8 cellular contexts compared by ENCODE assay signal in the genomic region with DNA sequence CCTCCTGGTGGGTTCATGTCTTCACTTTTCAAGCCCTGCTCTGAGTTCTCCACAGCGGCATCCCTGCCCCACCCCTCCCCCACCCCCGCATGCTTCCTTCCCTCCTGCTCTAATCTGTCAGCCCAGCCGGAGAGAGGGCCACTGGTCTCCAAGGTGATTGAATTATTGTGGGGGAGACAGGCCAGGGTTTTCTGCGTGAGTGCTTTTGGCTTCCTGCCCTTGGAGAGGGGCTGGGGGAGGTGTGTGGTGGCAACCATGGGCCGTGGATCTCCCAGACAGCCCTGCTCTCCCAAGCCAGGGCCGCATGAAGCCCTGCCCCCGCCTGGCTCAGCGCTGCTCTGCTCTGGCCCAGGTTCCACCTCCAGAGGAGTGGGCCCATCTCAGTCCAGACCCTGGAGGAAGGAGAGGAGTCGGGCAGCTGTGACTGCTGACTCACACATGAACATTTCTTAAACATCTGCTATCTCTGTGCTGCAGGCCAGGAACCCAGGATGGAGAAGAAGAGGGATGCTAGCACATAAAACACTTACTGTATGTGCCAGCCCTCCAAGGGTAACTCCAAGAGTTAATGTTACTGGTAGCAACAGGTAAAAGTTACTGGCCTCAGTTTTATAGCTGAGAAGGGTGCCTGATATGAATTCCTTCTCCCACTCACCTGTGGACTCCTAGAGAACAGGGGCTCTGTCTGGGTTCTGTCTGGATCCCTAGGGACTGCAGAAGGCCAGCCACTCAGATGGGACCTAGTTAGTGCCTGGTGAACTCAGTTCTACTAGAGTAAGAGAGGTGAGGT.
DNase-seq lines count a peak whose midpoint lies in the region; ATAC-seq, FAIRE-seq and TF ChIP-seq lines count a peak whose summit lies in the region.

No MANE protein-coding gene starts in this region.

- TF ChIP-seq CTCF in AG09319 (IDR thresholded peaks at IDR 0.05; ENCODE audit: low read depth, low read length) (peak; percentile 2), K562 (IDR thresholded peaks at IDR 0.05 in 2 of 3, conservative IDR thresholded peaks at IDR 0.05 in 1 of 3; ENCODE audit: insufficient read depth in 2 of 3, low read depth in 1 of 3, low read length in 3 of 3) (peak; percentile 17 to 38 (median 37); a peak in 4 of 6 replicates), lower lobe of right lung (IDR thresholded peaks at IDR 0.05) (no peak)

- no peaks in the 10 kb centered on the region for H4K20me1 ChIP-seq in K562 (replicated peaks; ENCODE audit: control insufficient read depth, insufficient read depth, low read length)

- peaks cover 84 to 94% of the 10 kb centered on the region in 2 experiments for H3K4me1 ChIP-seq in K562 (replicated peaks in 1 of 2; ENCODE audit: control insufficient read depth in 2 of 2, insufficient read depth in 2 of 2, low read length in 2 of 2)
- H3K4me1 ChIP-seq in lower lobe of right lung = peaks cover 90% of the 10 kb centered on the region

- ATAC-seq in K562 = peak; percentile 89
- no peak for ATAC-seq in lower lobe of right lung
- no peak for ATAC-seq in HG02870 (IDR thresholded peaks at IDR 0.05; ENCODE audit: unreplicated experiment)

- no TSS peak for BruUV-seq in K562 (replicated peaks; lab: Mats Ljungman, UMichigan)

- peak overlapping the region; percentile 74 to 87 for H3K9ac ChIP-seq in K562 (ENCODE audit: insufficient read depth in 1 of 2, low read depth in 2 of 2, low read length in 2 of 2)

- peak; percentile 51 to 61 for TF ChIP-seq RAD21 in K562 (CRISPR knock-in tag; conservative IDR thresholded peaks at IDR 0.05 in 1 of 2, IDR thresholded peaks at IDR 0.05 in 1 of 2)

- POLR2A ChIA-PET in K562 (lab: Yijun Ruan, JAX) = interaction anchor here (0.6 to 1.9 kb wide), 7 partner anchors 8 to 151 kb away, joined by 3 to 6 read pairs (median 3); no protein-coding TSS in a partner anchor

- H3K27ac ChIP-seq in K562 (ENCODE audit: extremely low read depth, low read depth, low read length) = peak overlapping the region; percentile 94
- peak overlapping the region; percentile 66 for H3K27ac ChIP-seq in lower lobe of right lung

- no peak overlapping the region for H3K4me3 ChIP-seq in Jurkat, Clone E6-1 (ENCODE audit: low read length)
- H3K4me3 ChIP-seq in K562 = peak overlapping the region; percentile 8; the same call in 1 of the 2 replicates
- no peak overlapping the region for H3K4me3 ChIP-seq in lower lobe of right lung

- no peak; the same call in 1 of the 2 replicates for TF ChIP-seq POLR2A in K562 (conservative IDR thresholded peaks at IDR 0.05)

- peak; percentile 68 for DNase-seq in AG09319 (ENCODE audit: extremely low read depth, low read depth)
- DNase-seq in Jurkat, Clone E6-1 (ENCODE audit: low read depth, low spot score) = peak; percentile 49
- peak; percentile 93 to 99 (median 96) for DNase-seq in K562 (ENCODE audit: extremely low read depth in 1 of 4, low spot score in 3 of 4)
- no peak for DNase-seq in lower lobe of right lung
- no peak for DNase-seq in NCI-H526 (lab: John Stamatoyannopoulos, UW)
- no peak for DNase-seq in NCI-H2029 treated with DMSO at 0.1 percent for 48 hours (lab: John Stamatoyannopoulos, UW)
- no peak for DNase-seq in NCI-H2029 (lab: John Stamatoyannopoulos, UW)

- H3K4me2 ChIP-seq in K562 (ENCODE audit: insufficient read depth, low read length) = peak overlapping the region; percentile 85

- H3K36me3 ChIP-seq in K562 (ENCODE audit: control insufficient read depth, insufficient read depth, low read length) = peaks cover 31% of the 10 kb centered on the region
- peaks cover 21% of the 10 kb centered on the region for H3K36me3 ChIP-seq in lower lobe of right lung

- no peaks in the 10 kb centered on the region for H3K9me1 ChIP-seq in K562 (ENCODE audit: control insufficient read depth, insufficient read depth, low read length)

- WGBS in K562 (ENCODE audit: insufficient coverage, low coverage, missing lambda C conversion rate) = 1% methylated on average over 7 of the region's 9 CpGs

- in situ Hi-C loops in K562 (cut with MboI) = loop anchor here (25.0 kb wide), 2 partner anchors 92 to 1142 kb away; a partner anchor contains a TSS

- H2AFZ ChIP-seq in K562 (ENCODE audit: low read depth, low read length) = peak overlapping the region; percentile 52

- TF ChIP-seq EP300 in K562 (IDR thresholded peaks at IDR 0.05; ENCODE audit: low read length) = peak; percentile 89

- no peaks in the 10 kb centered on the region for H3K9me3 ChIP-seq in K562 (replicated peaks; ENCODE audit: control insufficient read depth, insufficient read depth, low read depth, low read length)
- H3K9me3 ChIP-seq in lower lobe of right lung = no peaks in the 10 kb centered on the region

- CTCF ChIA-PET in K562 (lab: Yijun Ruan, JAX; ENCODE audit: low intra/inter-chr PET ratio) = interaction anchor here (0.6 kb wide), 1 partner anchor 16 kb away, joined by 4 read pairs; no protein-coding TSS in a partner anchor

- peaks cover 24% of the 10 kb centered on the region; the same call in 2 of the 3 replicates for H3K79me2 ChIP-seq in K562 (ENCODE audit: control insufficient read depth, insufficient read depth, low read length)

- peak; percentile 98 for FAIRE-seq in K562 (lab: Jason Lieb, UNC)

- intact Hi-C loops in K562 (cut with micrococcal nuclease) (loop anchor here (1.0 to 2.0 kb wide), 4 partner anchors 29 to 109 kb away; no protein-coding TSS in a partner anchor), lower lobe of right lung (cut with DNase I) (no loop called here)

- no peaks in the 10 kb centered on the region for H3K27me3 ChIP-seq in K562 (ENCODE audit: control insufficient read depth in 2 of 2, insufficient read depth in 2 of 2, low read length in 2 of 2)
- no peaks in the 10 kb centered on the region for H3K27me3 ChIP-seq in lower lobe of right lung (ENCODE audit: low read depth)

TF ChIP-seq in K562, 482 proteins besides CTCF, POLR2A, EP300 and RAD21 (continues in another document):
- TF ChIP-seq ZEB2 (IDR thresholded peaks at IDR 0.05) = peak; percentile 86
- TF ChIP-seq KLF1 (tag; IDR thresholded peaks at IDR 0.05) = no peak
- TF ChIP-seq GABPB1 (CRISPR knock-in tag; IDR thresholded peaks at IDR 0.05) = peak; percentile 52; the same call in 1 of the 2 replicates
- TF ChIP-seq, protein P1, sequence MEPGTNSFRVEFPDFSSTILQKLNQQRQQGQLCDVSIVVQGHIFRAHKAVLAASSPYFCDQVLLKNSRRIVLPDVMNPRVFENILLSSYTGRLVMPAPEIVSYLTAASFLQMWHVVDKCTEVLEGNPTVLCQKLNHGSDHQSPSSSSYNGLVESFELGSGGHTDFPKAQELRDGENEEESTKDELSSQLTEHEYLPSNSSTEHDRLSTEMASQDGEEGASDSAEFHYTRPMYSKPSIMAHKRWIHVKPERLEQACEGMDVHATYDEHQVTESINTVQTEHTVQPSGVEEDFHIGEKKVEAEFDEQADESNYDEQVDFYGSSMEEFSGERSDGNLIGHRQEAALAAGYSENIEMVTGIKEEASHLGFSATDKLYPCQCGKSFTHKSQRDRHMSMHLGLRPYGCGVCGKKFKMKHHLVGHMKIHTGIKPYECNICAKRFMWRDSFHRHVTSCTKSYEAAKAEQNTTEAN (CRISPR knock-in tag; IDR thresholded peaks at IDR 0.05) = no peak
- TF ChIP-seq, protein P2, sequence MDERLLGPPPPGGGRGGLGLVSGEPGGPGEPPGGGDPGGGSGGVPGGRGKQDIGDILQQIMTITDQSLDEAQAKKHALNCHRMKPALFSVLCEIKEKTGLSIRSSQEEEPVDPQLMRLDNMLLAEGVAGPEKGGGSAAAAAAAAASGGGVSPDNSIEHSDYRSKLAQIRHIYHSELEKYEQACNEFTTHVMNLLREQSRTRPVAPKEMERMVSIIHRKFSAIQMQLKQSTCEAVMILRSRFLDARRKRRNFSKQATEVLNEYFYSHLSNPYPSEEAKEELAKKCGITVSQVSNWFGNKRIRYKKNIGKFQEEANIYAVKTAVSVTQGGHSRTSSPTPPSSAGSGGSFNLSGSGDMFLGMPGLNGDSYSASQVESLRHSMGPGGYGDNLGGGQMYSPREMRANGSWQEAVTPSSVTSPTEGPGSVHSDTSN (CRISPR knock-in tag; IDR thresholded peaks at IDR 0.05; ENCODE audit: low read depth) = no peak
- TF ChIP-seq, protein P2 (tag; conservative IDR thresholded peaks at IDR 0.05; ENCODE audit: low read depth) = peak; percentile 90
- TF ChIP-seq ZNF175 (CRISPR knock-in tag; IDR thresholded peaks at IDR 0.05; ENCODE audit: low read depth) = peak; percentile 75; the same call in 1 of the 2 replicates
- TF ChIP-seq TBL1XR1 (IDR thresholded peaks at IDR 0.05; ENCODE audit: low read length in 2 of 2) = peak; percentile 96 to 98
- peak; percentile 48; the same call in 1 of the 2 replicates for TF ChIP-seq FOXK1 (CRISPR knock-in tag; IDR thresholded peaks at IDR 0.05; ENCODE audit: borderline replicate concordance)
- TF ChIP-seq, protein P3, sequence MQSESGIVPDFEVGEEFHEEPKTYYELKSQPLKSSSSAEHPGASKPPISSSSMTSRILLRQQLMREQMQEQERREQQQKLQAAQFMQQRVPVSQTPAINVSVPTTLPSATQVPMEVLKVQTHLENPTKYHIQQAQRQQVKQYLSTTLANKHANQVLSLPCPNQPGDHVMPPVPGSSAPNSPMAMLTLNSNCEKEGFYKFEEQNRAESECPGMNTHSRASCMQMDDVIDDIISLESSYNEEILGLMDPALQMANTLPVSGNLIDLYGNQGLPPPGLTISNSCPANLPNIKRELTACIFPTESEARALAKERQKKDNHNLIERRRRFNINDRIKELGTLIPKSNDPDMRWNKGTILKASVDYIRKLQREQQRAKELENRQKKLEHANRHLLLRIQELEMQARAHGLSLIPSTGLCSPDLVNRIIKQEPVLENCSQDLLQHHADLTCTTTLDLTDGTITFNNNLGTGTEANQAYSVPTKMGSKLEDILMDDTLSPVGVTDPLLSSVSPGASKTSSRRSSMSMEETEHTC (IDR thresholded peaks at IDR 0.05) = peak; percentile 58
- TF ChIP-seq, protein P4, sequence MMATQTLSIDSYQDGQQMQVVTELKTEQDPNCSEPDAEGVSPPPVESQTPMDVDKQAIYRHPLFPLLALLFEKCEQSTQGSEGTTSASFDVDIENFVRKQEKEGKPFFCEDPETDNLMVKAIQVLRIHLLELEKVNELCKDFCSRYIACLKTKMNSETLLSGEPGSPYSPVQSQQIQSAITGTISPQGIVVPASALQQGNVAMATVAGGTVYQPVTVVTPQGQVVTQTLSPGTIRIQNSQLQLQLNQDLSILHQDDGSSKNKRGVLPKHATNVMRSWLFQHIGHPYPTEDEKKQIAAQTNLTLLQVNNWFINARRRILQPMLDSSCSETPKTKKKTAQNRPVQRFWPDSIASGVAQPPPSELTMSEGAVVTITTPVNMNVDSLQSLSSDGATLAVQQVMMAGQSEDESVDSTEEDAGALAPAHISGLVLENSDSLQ (IDR thresholded peaks at IDR 0.05) = peak; percentile 90

Comparison
In these comparisons a context has a peak if more than half of its experiments do, and no peak if none do; other contexts are left out.
1. DNase-seq: peak in AG09319 (single experiment), Jurkat, Clone E6-1 (single experiment) and K562 (4 of 4); none in lower lobe of right lung (single experiment), NCI-H526 (0 of 2), NCI-H2029 treated with DMSO at 0.1 percent for 48 hours (single experiment) and NCI-H2029 (single experiment).